ENCODE assay signal across 8 cellular contexts in the genomic region with DNA sequence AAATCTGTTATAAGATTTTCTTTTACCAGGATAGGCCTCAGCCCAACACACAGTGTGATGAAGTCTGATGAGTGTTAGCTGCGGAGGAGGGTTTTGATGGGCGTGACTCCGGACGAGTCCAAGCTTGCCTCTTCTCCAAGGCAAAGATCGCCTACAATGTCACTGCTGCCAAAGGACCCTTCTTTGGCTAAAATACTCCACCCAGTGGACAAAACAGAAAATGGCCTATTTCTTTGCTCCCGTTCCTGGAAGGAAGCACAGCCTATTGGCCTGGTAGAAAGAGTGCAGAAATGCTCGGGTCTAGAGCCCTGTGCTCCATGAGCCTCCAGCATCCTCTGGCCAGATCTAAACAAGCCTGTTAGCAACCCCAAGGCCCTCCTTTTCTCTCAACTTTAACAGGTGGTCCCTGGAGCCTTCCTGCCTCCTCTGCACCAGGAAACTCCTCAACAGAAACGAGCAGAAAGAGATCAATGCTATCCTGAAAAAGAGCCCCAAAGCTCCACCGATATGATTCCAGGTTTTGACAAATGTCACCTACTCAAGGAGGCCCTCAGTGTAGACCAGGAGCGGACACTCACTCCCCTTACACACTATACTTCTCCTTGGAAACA. TPM values are rescaled to one million over a fixed set of nuclear protein-coding genes. Genes with fewer than 3 reads are reported as not detected.
DNase-seq lines count a peak whose midpoint lies in the region; ATAC-seq and TF ChIP-seq lines count a peak whose summit lies in the region.

No MANE protein-coding gene starts in this region.

- ATAC-seq in Panc1, result peak; percentile 96

- no peaks in the 10 kb centered on the region for H3K9me3 ChIP-seq in Panc1 (ENCODE audit: control insufficient read depth, insufficient read depth, low read depth, low read length)

- in situ Hi-C loops in Panc1 (cut with HindIII; ENCODE audit: low pct_unique_long_range_greater_than_20kb, low sequenced_read_pairs), result no loop called here

- no TSS peak for BruUV-seq in Panc1 (replicated peaks; lab: Mats Ljungman, UMichigan)

- H3K36me3 ChIP-seq in Panc1 (ENCODE audit: control insufficient read depth, insufficient read depth, low read length), result no peaks in the 10 kb centered on the region

- intact Hi-C loops in Panc1 (cut with micrococcal nuclease; ENCODE audit: unreplicated experiment), result loop anchor here (2.0 to 5.0 kb wide), 2 partner anchors 55 to 635 kb away; no protein-coding TSS in a partner anchor

- POLR2A ChIA-PET in HEK293T (lab: Yijun Ruan, JAX) (interaction anchor here (0.7 to 1.4 kb wide), 3 partner anchors 32 to 204 kb away, joined by 3 read pairs; no protein-coding TSS in a partner anchor), Panc1 (lab: Charles Lee) (no interaction called here)

- H3K4me3 ChIP-seq in Panc1 (ENCODE audit: low read depth in 2 of 2, low read length in 2 of 2) (peak overlapping the region in 1 of 2 experiments; percentile 24; a peak in 1 of 4 replicates), coronary artery (peak overlapping the region; percentile 52)

- H3K4me1 ChIP-seq in Panc1 (ENCODE audit: control insufficient read depth, insufficient read depth, low read length), result no peaks in the 10 kb centered on the region

- peaks cover 3% of the 10 kb centered on the region; the same call in 1 of the 2 replicates for H3K27me3 ChIP-seq in Panc1 (ENCODE audit: control insufficient read depth, insufficient read depth, low read length)

- DNase-seq in stimulated activated CD4-positive, alpha-beta T cell treated with anti-CD3 and anti-CD28 coated beads, Interleukin-1b, Interleukin-23, amount 100 ng/mL, for 48 hours, result peak; percentile 3
- DNase-seq in stimulated activated CD4-positive, alpha-beta T cell treated with anti-CD3 and anti-CD28 coated beads, Interleukin-4, amount 100 ng/mL, for 1 hour, result no peak
- peak; percentile 85 for DNase-seq in HEK293T (ENCODE audit: extremely low spot score)
- peak; percentile 77 for DNase-seq in M059J (ENCODE audit: low read depth)
- peak; percentile 54 for DNase-seq in Panc1 (ENCODE audit: low read depth, low spot score)
- DNase-seq in coronary artery (ENCODE audit: low spot score), result peak; percentile 85
- DNase-seq in kidney tubule cell (ENCODE audit: low spot score), result peak; percentile 87
- peak in 32 of 49 donors; percentile 2 to 64 (median 20) for DNase-seq in substantia nigra (lab: John Stamatoyannopoulos, UW)

- TF ChIP-seq CTCF in Panc1 (IDR thresholded peaks at IDR 0.05) (peak; percentile 73), coronary artery (IDR thresholded peaks at IDR 0.05) (peak; percentile 54)

- CTCF ChIA-PET in HEK293T (lab: Yijun Ruan, JAX), result interaction anchor here (0.6 to 3.0 kb wide), 8 partner anchors 10 to 249 kb away, joined by 3 to 18 read pairs (median 6); no protein-coding TSS in a partner anchor
- CTCF ChIA-PET in Panc1 (lab: Charles Lee), result interaction anchor here (0.5 to 1.7 kb wide), 5 partner anchors 54 to 248 kb away, joined by 3 to 10 read pairs (median 4); no protein-coding TSS in a partner anchor

- H3K27ac ChIP-seq in Panc1 (ENCODE audit: low read length) (no peak overlapping the region), coronary artery (peak overlapping the region; percentile 50 to 65), substantia nigra (ENCODE audit: low read depth, low read length, poor library complexity, severe bottlenecking) (no peak overlapping the region)

TF ChIP-seq in HEK293T, 16 proteins besides CTCF, POLR2A, EP300 and RAD21:
- TF ChIP-seq ARNT (IDR thresholded peaks at IDR 0.05), result no peak
- TF ChIP-seq SUZ12 (IDR thresholded peaks at IDR 0.05), result no peak
- TF ChIP-seq LEF1 (IDR thresholded peaks at IDR 0.05; ENCODE audit: borderline replicate concordance), result no peak
- TF ChIP-seq TARDBP (IDR thresholded peaks at IDR 0.05), result no peak
- no peak for TF ChIP-seq NFRKB (IDR thresholded peaks at IDR 0.05)
- TF ChIP-seq, protein P1, sequence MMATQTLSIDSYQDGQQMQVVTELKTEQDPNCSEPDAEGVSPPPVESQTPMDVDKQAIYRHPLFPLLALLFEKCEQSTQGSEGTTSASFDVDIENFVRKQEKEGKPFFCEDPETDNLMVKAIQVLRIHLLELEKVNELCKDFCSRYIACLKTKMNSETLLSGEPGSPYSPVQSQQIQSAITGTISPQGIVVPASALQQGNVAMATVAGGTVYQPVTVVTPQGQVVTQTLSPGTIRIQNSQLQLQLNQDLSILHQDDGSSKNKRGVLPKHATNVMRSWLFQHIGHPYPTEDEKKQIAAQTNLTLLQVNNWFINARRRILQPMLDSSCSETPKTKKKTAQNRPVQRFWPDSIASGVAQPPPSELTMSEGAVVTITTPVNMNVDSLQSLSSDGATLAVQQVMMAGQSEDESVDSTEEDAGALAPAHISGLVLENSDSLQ (IDR thresholded peaks at IDR 0.05), result peak; percentile 90

RNA-seq across cellular contexts. Expression of a gene that starts 3.4 kb away (rescaled TPM):
- not detected in 2 replicates for total RNA-seq in M059J (2014; rRNA removed; shearing (Covaris generic))
- total RNA-seq in Panc1 (2021; ENCODE audit: unreplicated experiment), result not detected
- not detected for polyA plus RNA-seq in Panc1 (2012; ENCODE audit: insufficient read length)

Comparison
In these comparisons a context has a peak if more than half of its experiments do, and no peak if none do; other contexts are left out.
1. H3K27ac ChIP-seq: peak in coronary artery (2 of 2); none in Panc1 (single experiment) and substantia nigra (single experiment).